Comparison of ENCODE assay signal across 1 cellular context in genomic region chr12:6937481-6938352, GRCh38.
TF ChIP-seq lines count a peak whose summit lies in the region.

No MANE protein-coding gene starts in this region.

TF ChIP-seq in HepG2, 621 proteins besides CTCF, POLR2A, EP300 and RAD21 (continued from another document and continues in another):
- TF ChIP-seq, protein P1, sequence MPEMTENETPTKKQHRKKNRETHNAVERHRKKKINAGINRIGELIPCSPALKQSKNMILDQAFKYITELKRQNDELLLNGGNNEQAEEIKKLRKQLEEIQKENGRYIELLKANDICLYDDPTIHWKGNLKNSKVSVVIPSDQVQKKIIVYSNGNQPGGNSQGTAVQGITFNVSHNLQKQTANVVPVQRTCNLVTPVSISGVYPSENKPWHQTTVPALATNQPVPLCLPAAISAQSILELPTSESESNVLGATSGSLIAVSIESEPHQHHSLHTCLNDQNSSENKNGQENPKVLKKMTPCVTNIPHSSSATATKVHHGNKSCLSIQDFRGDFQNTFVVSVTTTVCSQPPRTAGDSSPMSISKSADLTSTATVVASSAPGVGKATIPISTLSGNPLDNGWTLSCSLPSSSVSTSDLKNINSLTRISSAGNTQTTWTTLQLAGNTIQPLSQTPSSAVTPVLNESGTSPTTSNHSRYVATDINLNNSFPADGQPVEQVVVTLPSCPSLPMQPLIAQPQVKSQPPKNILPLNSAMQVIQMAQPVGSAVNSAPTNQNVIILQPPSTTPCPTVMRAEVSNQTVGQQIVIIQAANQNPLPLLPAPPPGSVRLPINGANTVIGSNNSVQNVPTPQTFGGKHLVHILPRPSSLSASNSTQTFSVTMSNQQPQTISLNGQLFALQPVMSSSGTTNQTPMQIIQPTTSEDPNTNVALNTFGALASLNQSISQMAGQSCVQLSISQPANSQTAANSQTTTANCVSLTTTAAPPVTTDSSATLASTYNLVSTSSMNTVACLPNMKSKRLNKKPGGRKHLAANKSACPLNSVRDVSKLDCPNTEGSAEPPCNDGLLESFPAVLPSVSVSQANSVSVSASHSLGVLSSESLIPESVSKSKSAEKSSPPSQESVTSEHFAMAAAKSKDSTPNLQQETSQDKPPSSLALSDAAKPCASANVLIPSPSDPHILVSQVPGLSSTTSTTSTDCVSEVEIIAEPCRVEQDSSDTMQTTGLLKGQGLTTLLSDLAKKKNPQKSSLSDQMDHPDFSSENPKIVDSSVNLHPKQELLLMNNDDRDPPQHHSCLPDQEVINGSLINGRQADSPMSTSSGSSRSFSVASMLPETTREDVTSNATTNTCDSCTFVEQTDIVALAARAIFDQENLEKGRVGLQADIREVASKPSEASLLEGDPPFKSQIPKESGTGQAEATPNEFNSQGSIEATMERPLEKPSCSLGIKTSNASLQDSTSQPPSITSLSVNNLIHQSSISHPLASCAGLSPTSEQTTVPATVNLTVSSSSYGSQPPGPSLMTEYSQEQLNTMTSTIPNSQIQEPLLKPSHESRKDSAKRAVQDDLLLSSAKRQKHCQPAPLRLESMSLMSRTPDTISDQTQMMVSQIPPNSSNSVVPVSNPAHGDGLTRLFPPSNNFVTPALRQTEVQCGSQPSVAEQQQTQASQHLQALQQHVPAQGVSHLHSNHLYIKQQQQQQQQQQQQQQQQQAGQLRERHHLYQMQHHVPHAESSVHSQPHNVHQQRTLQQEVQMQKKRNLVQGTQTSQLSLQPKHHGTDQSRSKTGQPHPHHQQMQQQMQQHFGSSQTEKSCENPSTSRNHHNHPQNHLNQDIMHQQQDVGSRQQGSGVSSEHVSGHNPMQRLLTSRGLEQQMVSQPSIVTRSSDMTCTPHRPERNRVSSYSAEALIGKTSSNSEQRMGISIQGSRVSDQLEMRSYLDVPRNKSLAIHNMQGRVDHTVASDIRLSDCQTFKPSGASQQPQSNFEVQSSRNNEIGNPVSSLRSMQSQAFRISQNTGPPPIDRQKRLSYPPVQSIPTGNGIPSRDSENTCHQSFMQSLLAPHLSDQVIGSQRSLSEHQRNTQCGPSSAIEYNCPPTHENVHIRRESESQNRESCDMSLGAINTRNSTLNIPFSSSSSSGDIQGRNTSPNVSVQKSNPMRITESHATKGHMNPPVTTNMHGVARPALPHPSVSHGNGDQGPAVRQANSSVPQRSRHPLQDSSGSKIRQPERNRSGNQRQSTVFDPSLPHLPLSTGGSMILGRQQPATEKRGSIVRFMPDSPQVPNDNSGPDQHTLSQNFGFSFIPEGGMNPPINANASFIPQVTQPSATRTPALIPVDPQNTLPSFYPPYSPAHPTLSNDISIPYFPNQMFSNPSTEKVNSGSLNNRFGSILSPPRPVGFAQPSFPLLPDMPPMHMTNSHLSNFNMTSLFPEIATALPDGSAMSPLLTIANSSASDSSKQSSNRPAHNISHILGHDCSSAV (CRISPR knock-in tag; IDR thresholded peaks at IDR 0.05; ENCODE audit: borderline replicate concordance), result no peak
- TF ChIP-seq PRMT3 (CRISPR knock-in tag; IDR thresholded peaks at IDR 0.05; ENCODE audit: borderline replicate concordance, low read depth) (no peak; the same call in 1 of the 2 replicates), ZNF678 (CRISPR knock-in tag; IDR thresholded peaks at IDR 0.05) (no peak), SOX13 (IDR thresholded peaks at IDR 0.05) (no peak), SOX13 (CRISPR knock-in tag; conservative IDR thresholded peaks at IDR 0.05 in 1 of 2, IDR thresholded peaks at IDR 0.05 in 1 of 2) (peak in 1 of 2 experiments; percentile 72; a peak in 2 of 4 replicates), CHD2 (IDR thresholded peaks at IDR 0.05; ENCODE audit: low read depth, low read length) (peak; percentile 91), AGO1 (IDR thresholded peaks at IDR 0.05; ENCODE audit: low read depth, low read length, poor library complexity, severe bottlenecking) (peak; percentile 99), CREB1 (IDR thresholded peaks at IDR 0.05) (peak; percentile 91), CREB1 (CRISPR knock-in tag; IDR thresholded peaks at IDR 0.05) (peak; percentile 97), ZNF484 (CRISPR knock-in tag; IDR thresholded peaks at IDR 0.05; ENCODE audit: borderline replicate concordance, low read depth) (0 out of 2 replicates have a peak, but pooled peaks have one; percentile 72), PPARG (CRISPR knock-in tag; conservative IDR thresholded peaks at IDR 0.05) (peak; percentile 64; the same call in 1 of the 2 replicates), RXRA (CRISPR knock-in tag; IDR thresholded peaks at IDR 0.05) (peak; percentile 74), ATF1 (CRISPR knock-in tag; IDR thresholded peaks at IDR 0.05) (peak; percentile 93), ZNF12 (CRISPR knock-in tag; IDR thresholded peaks at IDR 0.05) (peak; percentile 80; the same call in 1 of the 2 replicates), SNAPC5 (CRISPR knock-in tag; IDR thresholded peaks at IDR 0.05; ENCODE audit: borderline replicate concordance) (peak; percentile 89; the same call in 1 of the 2 replicates), SP4 (CRISPR knock-in tag; IDR thresholded peaks at IDR 0.05) (peak; percentile 83), SMAD3 (CRISPR knock-in tag; IDR thresholded peaks at IDR 0.05) (peak; percentile 68; the same call in 1 of the 2 replicates), ZNF230 (CRISPR knock-in tag; IDR thresholded peaks at IDR 0.05) (peak; percentile 93; the same call in 1 of the 2 replicates), TMF1 (CRISPR knock-in tag; IDR thresholded peaks at IDR 0.05; ENCODE audit: low read depth) (peak; percentile 89), MBNL3 (CRISPR knock-in tag; conservative IDR thresholded peaks at IDR 0.05) (no peak), MTF1 (CRISPR knock-in tag; IDR thresholded peaks at IDR 0.05) (no peak), FOXK2 (IDR thresholded peaks at IDR 0.05) (peak; percentile 7; the same call in 1 of the 2 replicates), ZGPAT (CRISPR knock-in tag; IDR thresholded peaks at IDR 0.05) (peak; percentile 94), ZNF672 (CRISPR knock-in tag; IDR thresholded peaks at IDR 0.05) (no peak), ZFYVE20 (CRISPR knock-in tag; IDR thresholded peaks at IDR 0.05; ENCODE audit: borderline replicate concordance, low read depth) (peak; percentile 70; the same call in 1 of the 2 replicates), SRF (IDR thresholded peaks at IDR 0.05; ENCODE audit: low read depth, low read length) (no peak), TCF12 (IDR thresholded peaks at IDR 0.05) (no peak), TCF12 (CRISPR knock-in tag; IDR thresholded peaks at IDR 0.05) (peak; percentile 79), ZNF121 (CRISPR knock-in tag; IDR thresholded peaks at IDR 0.05) (no peak), U2AF1 (optimal IDR thresholded peaks at IDR 0.05; ENCODE audit: low read depth, low read length) (peak; percentile 27), ZBTB42 (CRISPR knock-in tag; IDR thresholded peaks at IDR 0.05) (peak; percentile 26; the same call in 1 of the 2 replicates), KDM5A (IDR thresholded peaks at IDR 0.05; ENCODE audit: borderline replicate concordance, low read length) (peak; percentile 81; the same call in 1 of the 2 replicates), HMGXB3 (CRISPR knock-in tag; IDR thresholded peaks at IDR 0.05; ENCODE audit: borderline replicate concordance) (no peak; the same call in none of the 2 replicates)
- TF ChIP-seq, protein P2, sequence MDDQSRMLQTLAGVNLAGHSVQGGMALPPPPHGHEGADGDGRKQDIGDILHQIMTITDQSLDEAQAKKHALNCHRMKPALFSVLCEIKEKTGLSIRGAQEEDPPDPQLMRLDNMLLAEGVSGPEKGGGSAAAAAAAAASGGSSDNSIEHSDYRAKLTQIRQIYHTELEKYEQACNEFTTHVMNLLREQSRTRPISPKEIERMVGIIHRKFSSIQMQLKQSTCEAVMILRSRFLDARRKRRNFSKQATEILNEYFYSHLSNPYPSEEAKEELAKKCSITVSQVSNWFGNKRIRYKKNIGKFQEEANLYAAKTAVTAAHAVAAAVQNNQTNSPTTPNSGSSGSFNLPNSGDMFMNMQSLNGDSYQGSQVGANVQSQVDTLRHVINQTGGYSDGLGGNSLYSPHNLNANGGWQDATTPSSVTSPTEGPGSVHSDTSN (CRISPR knock-in tag; IDR thresholded peaks at IDR 0.05; ENCODE audit: borderline replicate concordance), result peak; percentile 74; the same call in 1 of the 2 replicates
- TF ChIP-seq, protein P3, sequence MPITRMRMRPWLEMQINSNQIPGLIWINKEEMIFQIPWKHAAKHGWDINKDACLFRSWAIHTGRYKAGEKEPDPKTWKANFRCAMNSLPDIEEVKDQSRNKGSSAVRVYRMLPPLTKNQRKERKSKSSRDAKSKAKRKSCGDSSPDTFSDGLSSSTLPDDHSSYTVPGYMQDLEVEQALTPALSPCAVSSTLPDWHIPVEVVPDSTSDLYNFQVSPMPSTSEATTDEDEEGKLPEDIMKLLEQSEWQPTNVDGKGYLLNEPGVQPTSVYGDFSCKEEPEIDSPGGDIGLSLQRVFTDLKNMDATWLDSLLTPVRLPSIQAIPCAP (CRISPR knock-in tag; IDR thresholded peaks at IDR 0.05; ENCODE audit: low read depth), result no peak
- TF ChIP-seq, protein P4, sequence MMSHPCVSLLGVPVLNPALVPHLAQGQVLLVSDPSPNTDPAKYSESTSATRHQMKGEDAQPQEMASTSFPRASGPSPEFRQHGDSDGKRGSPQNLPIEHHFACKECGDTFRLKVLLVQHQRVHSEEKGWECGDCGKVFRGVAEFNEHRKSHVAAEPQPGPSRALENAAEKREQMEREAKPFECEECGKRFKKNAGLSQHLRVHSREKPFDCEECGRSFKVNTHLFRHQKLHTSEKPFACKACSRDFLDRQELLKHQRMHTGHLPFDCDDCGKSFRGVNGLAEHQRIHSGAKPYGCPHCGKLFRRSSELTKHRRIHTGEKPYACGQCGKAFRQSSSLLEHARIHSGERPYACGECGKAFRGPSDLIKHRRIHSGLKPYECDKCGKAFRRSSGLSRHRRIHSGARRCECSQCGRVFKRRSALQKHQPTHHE (CRISPR knock-in tag; IDR thresholded peaks at IDR 0.05; ENCODE audit: borderline replicate concordance), result no peak
- TF ChIP-seq, protein P5, sequence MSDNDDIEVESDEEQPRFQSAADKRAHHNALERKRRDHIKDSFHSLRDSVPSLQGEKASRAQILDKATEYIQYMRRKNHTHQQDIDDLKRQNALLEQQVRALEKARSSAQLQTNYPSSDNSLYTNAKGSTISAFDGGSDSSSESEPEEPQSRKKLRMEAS (IDR thresholded peaks at IDR 0.05), result peak; percentile 94
- TF ChIP-seq, protein P6, sequence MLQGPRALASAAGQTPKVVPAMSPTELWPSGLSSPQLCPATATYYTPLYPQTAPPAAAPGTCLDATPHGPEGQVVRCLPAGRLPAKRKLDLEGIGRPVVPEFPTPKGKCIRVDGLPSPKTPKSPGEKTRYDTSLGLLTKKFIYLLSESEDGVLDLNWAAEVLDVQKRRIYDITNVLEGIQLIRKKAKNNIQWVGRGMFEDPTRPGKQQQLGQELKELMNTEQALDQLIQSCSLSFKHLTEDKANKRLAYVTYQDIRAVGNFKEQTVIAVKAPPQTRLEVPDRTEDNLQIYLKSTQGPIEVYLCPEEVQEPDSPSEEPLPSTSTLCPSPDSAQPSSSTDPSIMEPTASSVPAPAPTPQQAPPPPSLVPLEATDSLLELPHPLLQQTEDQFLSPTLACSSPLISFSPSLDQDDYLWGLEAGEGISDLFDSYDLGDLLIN (CRISPR knock-in tag; IDR thresholded peaks at IDR 0.05; ENCODE audit: borderline replicate concordance), result peak; percentile 32; the same call in 1 of the 2 replicates
- TF ChIP-seq, protein P7, sequence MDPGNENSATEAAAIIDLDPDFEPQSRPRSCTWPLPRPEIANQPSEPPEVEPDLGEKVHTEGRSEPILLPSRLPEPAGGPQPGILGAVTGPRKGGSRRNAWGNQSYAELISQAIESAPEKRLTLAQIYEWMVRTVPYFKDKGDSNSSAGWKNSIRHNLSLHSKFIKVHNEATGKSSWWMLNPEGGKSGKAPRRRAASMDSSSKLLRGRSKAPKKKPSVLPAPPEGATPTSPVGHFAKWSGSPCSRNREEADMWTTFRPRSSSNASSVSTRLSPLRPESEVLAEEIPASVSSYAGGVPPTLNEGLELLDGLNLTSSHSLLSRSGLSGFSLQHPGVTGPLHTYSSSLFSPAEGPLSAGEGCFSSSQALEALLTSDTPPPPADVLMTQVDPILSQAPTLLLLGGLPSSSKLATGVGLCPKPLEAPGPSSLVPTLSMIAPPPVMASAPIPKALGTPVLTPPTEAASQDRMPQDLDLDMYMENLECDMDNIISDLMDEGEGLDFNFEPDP (CRISPR knock-in tag; conservative IDR thresholded peaks at IDR 0.05), result no peak
- TF ChIP-seq, protein P8, sequence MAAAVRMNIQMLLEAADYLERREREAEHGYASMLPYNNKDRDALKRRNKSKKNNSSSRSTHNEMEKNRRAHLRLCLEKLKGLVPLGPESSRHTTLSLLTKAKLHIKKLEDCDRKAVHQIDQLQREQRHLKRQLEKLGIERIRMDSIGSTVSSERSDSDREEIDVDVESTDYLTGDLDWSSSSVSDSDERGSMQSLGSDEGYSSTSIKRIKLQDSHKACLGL (CRISPR knock-in tag; IDR thresholded peaks at IDR 0.05), result peak; percentile 86
